8 cellular contexts compared by ENCODE assay signal in genomic region chr18:58321986-58322385, GRCh38.
DNase-seq lines count a peak whose midpoint lies in the region; ATAC-seq and TF ChIP-seq lines count a peak whose summit lies in the region.

No MANE protein-coding gene starts in this region.

- peaks cover 4% of the 10 kb centered on the region for H3K4me1 ChIP-seq in KMS-11 (ENCODE audit: low read depth, poor library complexity, severe bottlenecking)
- H3K4me1 ChIP-seq in psoas muscle = peaks cover 12% of the 10 kb centered on the region

- H3K27ac ChIP-seq in KMS-11 = no peak overlapping the region
- peak overlapping the region; percentile 79 for H3K27ac ChIP-seq in psoas muscle

- no peak overlapping the region for H3K4me2 ChIP-seq in KMS-11

- H3K9ac ChIP-seq in KMS-11 = no peak overlapping the region

- H3K27me3 ChIP-seq in BJ (ENCODE audit: control insufficient read depth, insufficient read depth, low read length) = no peaks in the 10 kb centered on the region
- no peaks in the 10 kb centered on the region for H3K27me3 ChIP-seq in KMS-11 (ENCODE audit: insufficient read depth, low read depth)
- H3K27me3 ChIP-seq in psoas muscle (ENCODE audit: insufficient read depth in 3 of 3, low read length in 2 of 3) = no peaks in the 10 kb centered on the region

- H3K4me3 ChIP-seq in BJ (ENCODE audit: low read depth, low read length) (no peak overlapping the region), KMS-11 (IDR thresholded peaks at IDR 0.05; ENCODE audit: insufficient read depth, low read depth, low read length) (no peak overlapping the region), psoas muscle (peak overlapping the region; percentile 41)

- H4K20me1 ChIP-seq in KMS-11 (ENCODE audit: insufficient read depth) = no peaks in the 10 kb centered on the region

- H3K79me2 ChIP-seq in KMS-11 (ENCODE audit: insufficient read depth, low read depth) = no peaks in the 10 kb centered on the region

- peak; percentile 63 for TF ChIP-seq CTCF in BJ (IDR thresholded peaks at IDR 0.05; ENCODE audit: insufficient read depth, low read depth, low read length)
- TF ChIP-seq CTCF in KMS-11 (conservative IDR thresholded peaks at IDR 0.05; ENCODE audit: low read depth, low read length) = peak; percentile 54; the same call in 1 of the 2 replicates
- TF ChIP-seq CTCF in psoas muscle (IDR thresholded peaks at IDR 0.05) = peak; percentile 74

- POLR2A ChIA-PET in BJ (lab: Charles Lee) = interaction anchor here (0.6 kb wide), 2 partner anchors 180 to 887 kb away, joined by 7 to 14 read pairs; partner anchors contain the start of gene ONECUT2

- CTCF ChIA-PET in BJ (lab: Yijun Ruan, JAX) = interaction anchor here (0.6 to 1.3 kb wide), 13 partner anchors 9 to 449 kb away, joined by 3 to 8 read pairs (median 3); partner anchors contain the start of gene NEDD4L

- WGBS in psoas muscle, 3 donors = 1 to 6% (median 6%) methylated on average over 6 of the region's 6 CpGs

- no peaks in the 10 kb centered on the region for H3K36me3 ChIP-seq in BJ (ENCODE audit: control insufficient read depth, insufficient read depth, low read length)
- no peaks in the 10 kb centered on the region for H3K36me3 ChIP-seq in KMS-11 (ENCODE audit: insufficient read depth)
- H3K36me3 ChIP-seq in psoas muscle (ENCODE audit: insufficient read depth in 1 of 2, low read depth in 1 of 2) = peaks cover 0 to 36% of the 10 kb centered on the region in 2 donors

- intact Hi-C loops in psoas muscle (cut with DNase I) = loop anchor here (1.0 to 5.0 kb wide), 6 partner anchors 36 to 275 kb away; no protein-coding TSS in a partner anchor

- DNase-seq in BJ (ENCODE audit: low read depth) (peak; percentile 50), RPMI8226 (peak; percentile 72), glomerular visceral epithelial cell (ENCODE audit: extremely low spot score) (peak; percentile 83), psoas muscle (peak; percentile 59 to 79)
- DNase-seq in activated naive CD4-positive, alpha-beta T cell treated with anti-CD3 and anti-CD28 coated beads, Interleukin-2, amount 50 U/mL, for 16 hours = peak; percentile 57

- H2AFZ ChIP-seq in KMS-11 (ENCODE audit: low read depth) = no peak overlapping the region

- ATAC-seq in GM18907 (IDR thresholded peaks at IDR 0.05; ENCODE audit: unreplicated experiment) = peak; percentile 65
- peak; percentile 96 to 98 (median 97) for ATAC-seq in psoas muscle
- no peak for ATAC-seq in GM18870 (IDR thresholded peaks at IDR 0.05; ENCODE audit: unreplicated experiment)

- H3K9me3 ChIP-seq in psoas muscle = no peaks in the 10 kb centered on the region
